Comparison of ENCODE assay signal across 8 cellular contexts in the genomic region with DNA sequence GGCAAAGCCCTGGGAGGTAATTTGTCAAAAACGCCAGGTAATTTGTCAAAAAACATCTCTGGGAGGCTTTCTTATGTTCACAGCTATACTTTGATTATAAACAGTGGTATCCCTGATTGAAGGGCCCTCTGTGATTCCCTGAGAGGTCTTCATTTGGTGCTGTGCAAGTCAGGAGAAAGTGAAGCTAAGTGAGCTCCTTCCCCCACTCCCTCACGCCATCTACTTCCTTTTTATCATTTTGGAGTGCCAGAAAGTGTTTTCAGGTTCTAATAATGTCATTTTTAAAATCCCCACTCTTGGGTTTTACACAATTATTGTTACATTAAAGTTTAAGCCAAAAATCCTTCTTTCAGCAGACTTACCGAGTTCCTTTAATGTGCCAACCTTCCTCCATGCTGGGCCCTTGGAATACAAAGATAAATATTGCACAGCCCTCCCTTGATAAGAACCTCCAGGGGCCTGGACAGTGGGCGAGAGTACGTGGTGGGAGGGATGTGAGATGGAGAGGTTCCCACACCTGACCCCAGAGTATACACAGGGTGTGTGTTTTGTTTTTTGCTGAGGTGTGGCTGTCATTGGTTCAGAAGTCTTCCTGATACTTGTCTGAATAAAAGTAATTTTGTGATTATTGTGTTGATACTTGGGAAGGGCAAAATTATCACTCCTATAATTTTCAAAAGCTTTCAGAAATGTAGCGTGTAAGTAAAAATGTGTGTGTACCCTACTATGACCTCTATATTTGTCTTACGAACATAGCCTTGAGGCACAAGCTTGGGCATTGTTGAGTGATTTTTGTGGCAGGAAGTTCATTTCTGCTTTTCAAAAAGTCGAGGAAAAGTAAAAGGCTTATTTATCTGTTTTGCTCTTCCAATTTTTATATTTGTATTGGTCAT. TPM values are rescaled to one million over a fixed set of nuclear protein-coding genes. Genes with fewer than 3 reads are reported as not detected.
DNase-seq lines count a peak whose midpoint lies in the region; ATAC-seq, FAIRE-seq and TF ChIP-seq lines count a peak whose summit lies in the region.

No MANE protein-coding gene starts in this region.

- DNase-seq in GM12892 (ENCODE audit: insufficient read length) (no peak), SK-MEL-5 (ENCODE audit: low read depth, low spot score) (peak; percentile 14), midbrain (lab: John Stamatoyannopoulos, UW) (peak; percentile 19), NCI-H1105 treated with DMSO at 0.1 percent for 48 hours (lab: John Stamatoyannopoulos, UW) (no peak), NCI-H1436 treated with DMSO at 0.1 percent for 48 hours (lab: John Stamatoyannopoulos, UW) (no peak)

- no peak for TF ChIP-seq POLR2A in GM12892 (IDR thresholded peaks at IDR 0.05; ENCODE audit: low read depth, low read length)

- in situ Hi-C loops in SK-MEL-5 (cut with HindIII; ENCODE audit: low pct_unique_long_range_greater_than_20kb, low sequenced_read_pairs) = no loop called here

- ATAC-seq in GM21786 (IDR thresholded peaks at IDR 0.05; ENCODE audit: unreplicated experiment) = peak; percentile 30
- ATAC-seq in HG02571 (IDR thresholded peaks at IDR 0.05; ENCODE audit: unreplicated experiment) = no peak
- ATAC-seq in HG02610 (IDR thresholded peaks at IDR 0.05; ENCODE audit: unreplicated experiment) = no peak

- peak; percentile 67 for FAIRE-seq in GM12892 (lab: Jason Lieb, UNC)

RNA-seq across cellular contexts. Expression of a gene that starts 8.1 kb away (rescaled TPM):
- polyA plus RNA-seq in GM12892 (2012; ENCODE audit: missing spikeins) = 15.3 TPM
- 20.0 and 25.9 TPM in 2 replicates for total RNA-seq in SK-MEL-5 (2014; rRNA removed; shearing (Covaris generic))
- 23.0 and 32.7 TPM in 2 replicates for polyA plus RNA-seq in SK-MEL-5 (2015; cell fraction: cytosol; rRNA removed)
- polyA plus RNA-seq in SK-MEL-5 (2015; cell fraction: nucleus; rRNA removed) = 11.6 and 16.7 TPM in 2 replicates

Comparison
In these comparisons a context has a peak if more than half of its experiments do, and no peak if none do; other contexts are left out.
1. DNase-seq: peak in SK-MEL-5 (single experiment) and midbrain (single experiment); none in GM12892 (single experiment), NCI-H1105 treated with DMSO at 0.1 percent for 48 hours (single experiment) and NCI-H1436 treated with DMSO at 0.1 percent for 48 hours (single experiment).